ENCODE assay signal across 1 cellular context in genomic region chr2:209640358-209640757, GRCh38.
TF ChIP-seq lines count a peak whose summit lies in the region.

No MANE protein-coding gene starts in this region.

TF ChIP-seq in HCT116, 20 proteins besides CTCF, POLR2A, EP300 and RAD21 (continued from another document):
- no peak for TF ChIP-seq ZBTB33 (IDR thresholded peaks at IDR 0.05; ENCODE audit: extremely low read depth, insufficient replicate concordance, low read length)
- no peak for TF ChIP-seq ZNF274 (IDR thresholded peaks at IDR 0.05; ENCODE audit: low read depth, low read length)
- no peak for TF ChIP-seq ELF1 (IDR thresholded peaks at IDR 0.05; ENCODE audit: borderline replicate concordance, low read depth)
- no peak for TF ChIP-seq SRF (IDR thresholded peaks at IDR 0.05; ENCODE audit: low read depth)
- TF ChIP-seq TCF7L2 (IDR thresholded peaks at IDR 0.05; ENCODE audit: borderline replicate concordance, extremely low read depth, insufficient read depth, insufficient read length): no peak
